8 cellular contexts compared by ENCODE assay signal in genomic region chr18:77129150-77129551, GRCh38. TPM values are rescaled to one million over a fixed set of nuclear protein-coding genes. Genes with fewer than 3 reads are reported as not detected.
DNase-seq lines count a peak whose midpoint lies in the region; ATAC-seq and TF ChIP-seq lines count a peak whose summit lies in the region.

No MANE protein-coding gene starts in this region.

- H3K36me3 Mint-ChIP-seq in activated CD8-positive, alpha-beta memory T cell treated with anti-CD3 and anti-CD28 coated beads, Interleukin-2, amount 10 ng/mL, durations not matched to agents 7 days and 5 days = peaks cover 47% of the 10 kb centered on the region
- H3K36me3 Mint-ChIP-seq in T-cell = peaks cover 22% of the 10 kb centered on the region

- TF ChIP-seq CTCF in foreskin keratinocyte (conservative IDR thresholded peaks at IDR 0.05) = no peak

- peaks cover 72% of the 10 kb centered on the region for H3K4me1 Mint-ChIP-seq in activated CD8-positive, alpha-beta memory T cell treated with anti-CD3 and anti-CD28 coated beads, Interleukin-2, amount 10 ng/mL, durations not matched to agents 7 days and 5 days
- peaks cover 76 to 81% (median 81%) of the 10 kb centered on the region in 3 donors for H3K4me1 Mint-ChIP-seq in T-cell

- H3K9ac ChIP-seq in subcutaneous abdominal adipose tissue (ENCODE audit: low read length in 5 of 5) = no peak overlapping the region

- no peak for ATAC-seq in activated CD8-positive, alpha-beta memory T cell treated with anti-CD3 and anti-CD28 coated beads, Interleukin-2, amount 10 ng/mL, durations not matched to agents 7 days and 5 days
- ATAC-seq in T-cell (replicated peaks in 1 of 4) (no peak), foreskin keratinocyte (peak; percentile 65), HG02973 (IDR thresholded peaks at IDR 0.05; ENCODE audit: unreplicated experiment) (no peak), HG03460 (IDR thresholded peaks at IDR 0.05; ENCODE audit: unreplicated experiment) (no peak)

- H3K9me3 ChIP-seq in subcutaneous abdominal adipose tissue (ENCODE audit: control insufficient read depth in 5 of 5, low read length in 5 of 5) = no peaks in the 10 kb centered on the region

- no peaks in the 10 kb centered on the region for H3K27me3 Mint-ChIP-seq in activated CD8-positive, alpha-beta memory T cell treated with anti-CD3 and anti-CD28 coated beads, Interleukin-2, amount 10 ng/mL, durations not matched to agents 7 days and 5 days
- no peaks in the 10 kb centered on the region for H3K27me3 Mint-ChIP-seq in T-cell

- H3K4me1 ChIP-seq in foreskin keratinocyte = peaks cover 37% of the 10 kb centered on the region
- H3K4me1 ChIP-seq in subcutaneous abdominal adipose tissue (ENCODE audit: control insufficient read depth in 5 of 5, insufficient read depth in 5 of 5, low read length in 5 of 5) = peaks cover 3 to 77% (median 53%) of the 10 kb centered on the region in 5 donors

- POLR2A ChIA-PET in T-cell (lab: Charles Lee) = interaction anchor here in 1 of 2 donors (0.9 to 1.9 kb wide), 2 partner anchors 21 to 27 kb away, joined by 3 to 12 read pairs; no protein-coding TSS in a partner anchor

- H3K36me3 ChIP-seq in subcutaneous abdominal adipose tissue (ENCODE audit: control insufficient read depth in 5 of 5, insufficient read depth in 5 of 5, low read length in 5 of 5) = no peaks in the 10 kb centered on the region

- H3K27ac Mint-ChIP-seq in activated CD8-positive, alpha-beta memory T cell treated with anti-CD3 and anti-CD28 coated beads, Interleukin-2, amount 10 ng/mL, durations not matched to agents 7 days and 5 days = peak overlapping the region; percentile 75
- H3K27ac Mint-ChIP-seq in T-cell = peak overlapping the region; percentile 93 to 96

- H3K4me3 ChIP-seq in subcutaneous abdominal adipose tissue (ENCODE audit: low read depth in 1 of 5, low read length in 5 of 5) = peak overlapping the region in 1 of 5 donors; percentile 2

- peak overlapping the region; percentile 92 for H3K4me3 Mint-ChIP-seq in activated CD8-positive, alpha-beta memory T cell treated with anti-CD3 and anti-CD28 coated beads, Interleukin-2, amount 10 ng/mL, durations not matched to agents 7 days and 5 days
- peak overlapping the region; percentile 61 to 96 (median 96) for H3K4me3 Mint-ChIP-seq in T-cell

- H3K27me3 ChIP-seq in foreskin keratinocyte (no peaks in the 10 kb centered on the region), subcutaneous abdominal adipose tissue (ENCODE audit: control insufficient read depth in 5 of 5, insufficient read depth in 4 of 5, low read length in 5 of 5) (peaks cover 0 to 28% (median 0%) of the 10 kb centered on the region in 5 donors)

- H3K27ac ChIP-seq in foreskin keratinocyte (peak overlapping the region; percentile 89), subcutaneous abdominal adipose tissue (ENCODE audit: low read depth, low read length) (peak overlapping the region; percentile 66)

- CTCF ChIA-PET in activated CD8-positive, alpha-beta memory T cell treated with anti-CD3 and anti-CD28 coated beads, Interleukin-2, amount 10 ng/mL, durations not matched to agents 7 days and 5 days (lab: Charles Lee) = interaction anchor here (0.5 to 3.0 kb wide), 8 partner anchors 8 to 547 kb away, joined by 3 to 12 read pairs (median 4); no protein-coding TSS in a partner anchor
- CTCF ChIA-PET in T-cell (lab: Charles Lee) = interaction anchor here in 1 of 2 donors (0.8 to 1.0 kb wide), 2 partner anchors 67 to 83 kb away, joined by 3 read pairs; no protein-coding TSS in a partner anchor

- no peak for DNase-seq in activated CD8-positive, alpha-beta memory T cell treated with anti-CD3 and anti-CD28 coated beads, Interleukin-2, amount 10 ng/mL, durations not matched to agents 7 days and 5 days
- no peak for DNase-seq in activated CD8-positive, alpha-beta memory T cell treated with anti-CD3 and anti-CD28 coated beads for 24 hours
- DNase-seq in T-cell = no peak
- peak; percentile 86 to 95 for DNase-seq in foreskin keratinocyte
- DNase-seq in DMS53 treated with DMSO at 0.1 percent for 48 hours (lab: John Stamatoyannopoulos, UW; ENCODE audit: unreplicated experiment) = no peak

- H3K9me3 Mint-ChIP-seq in activated CD8-positive, alpha-beta memory T cell treated with anti-CD3 and anti-CD28 coated beads, Interleukin-2, amount 10 ng/mL, durations not matched to agents 7 days and 5 days (ENCODE audit: low read depth) = no peaks in the 10 kb centered on the region
- no peaks in the 10 kb centered on the region for H3K9me3 Mint-ChIP-seq in T-cell

RNA-seq across cellular contexts. Expression of gene MBP, which starts 3.4 kb away (rescaled TPM):
- 100 to 1,000 TPM in 1 of 2 experiments, 10 to 100 TPM in 1; 94.7 to 101 TPM for total RNA-seq in activated CD8-positive, alpha-beta memory T cell treated with anti-CD3 and anti-CD28 coated beads, Interleukin-2, amount 10 ng/mL, durations not matched to agents 7 days and 5 days
- total RNA-seq in T-cell = 100 to 1,000 TPM; 114 to 185 (median 152) TPM
- total RNA-seq in foreskin keratinocyte = 24.7 and 26.6 TPM in 2 replicates
- polyA plus RNA-seq in foreskin keratinocyte = 9.3 and 9.5 TPM in 2 replicates

Comparison
In these comparisons a context has a peak if more than half of its experiments do, and no peak if none do; other contexts are left out.
1. DNase-seq: peak in foreskin keratinocyte (2 of 2); none in activated CD8-positive, alpha-beta memory T cell treated with anti-CD3 and anti-CD28 coated beads, Interleukin-2, amount 10 ng/mL, durations not matched to agents 7 days and 5 days (single experiment), activated CD8-positive, alpha-beta memory T cell treated with anti-CD3 and anti-CD28 coated beads for 24 hours (single experiment), T-cell (0 of 34) and DMS53 treated with DMSO at 0.1 percent for 48 hours (single experiment).